In genomic region chr6:3139090-3139903, GRCh38 we compare ENCODE assay signal across 8 cellular contexts. TPM values are rescaled to one million over a fixed set of nuclear protein-coding genes. Genes with fewer than 3 reads are reported as not detected.
DNase-seq lines count a peak whose midpoint lies in the region; ATAC-seq and TF ChIP-seq lines count a peak whose summit lies in the region.

No MANE protein-coding gene starts in this region.

- H3K79me2 ChIP-seq in hepatocyte, result no peaks in the 10 kb centered on the region

- no peaks in the 10 kb centered on the region for H4K20me1 ChIP-seq in hepatocyte (ENCODE audit: insufficient read depth, poor library complexity, severe bottlenecking)

- H3K27ac ChIP-seq in hepatocyte (peak overlapping the region; percentile 67), tibial nerve (peak overlapping the region in 3 of 4 donors; percentile 10 to 53 (median 37))

- TF ChIP-seq CTCF in hepatocyte (IDR thresholded peaks at IDR 0.05; ENCODE audit: poor library complexity) (no peak), tibial nerve (IDR thresholded peaks at IDR 0.05) (no peak)

- H3K27me3 ChIP-seq in hepatocyte, result no peaks in the 10 kb centered on the region
- H3K27me3 ChIP-seq in tibial nerve, result no peaks in the 10 kb centered on the region

- no peaks in the 10 kb centered on the region for H3K9me2 ChIP-seq in hepatocyte (replicated peaks; ENCODE audit: insufficient read depth)

- H3K36me3 ChIP-seq in hepatocyte (replicated peaks; ENCODE audit: insufficient read depth, low read depth), result no peaks in the 10 kb centered on the region
- peaks cover 0 to 90% (median 5%) of the 10 kb centered on the region in 3 donors for H3K36me3 ChIP-seq in tibial nerve

- peak overlapping the region; percentile 38 for H3K4me2 ChIP-seq in hepatocyte

- no peak overlapping the region for H2AFZ ChIP-seq in hepatocyte

- WGBS in hepatocyte (ENCODE audit: low lambda C conversion rate, missing lambda C conversion rate), result 63% methylated on average over 14 of the region's 14 CpGs
- 62% methylated on average over 14 of the region's 14 CpGs for WGBS in tibial nerve, 2 donors

- H3K4me1 ChIP-seq in hepatocyte (ENCODE audit: insufficient read depth) (peaks cover 17% of the 10 kb centered on the region), tibial nerve (peaks cover 0 to 11% (median 7%) of the 10 kb centered on the region in 4 donors)

- TF ChIP-seq POLR2A in tibial nerve (IDR thresholded peaks at IDR 0.05), result no peak

- DNase-seq in CD1c-positive myeloid dendritic cell (ENCODE audit: extremely low spot score), result peak; percentile 88
- DNase-seq in Kasumi-1 (lab: John Stamatoyannopoulos, UW), result peak; percentile 95
- peak; percentile 77 for DNase-seq in SKM-1 treated with dmso at 0.1 percent for 144 hours (lab: John Stamatoyannopoulos, UW; ENCODE audit: unreplicated experiment)
- DNase-seq in hepatocyte (ENCODE audit: low spot score), result peak; percentile 82
- peak; percentile 45 to 60 for DNase-seq in tibial nerve (ENCODE audit: low spot score in 2 of 2)
- no peak for DNase-seq in NCI-H1930 (lab: John Stamatoyannopoulos, UW)

- H3K9me3 ChIP-seq in hepatocyte (ENCODE audit: low read depth), result no peaks in the 10 kb centered on the region
- no peaks in the 10 kb centered on the region for H3K9me3 ChIP-seq in tibial nerve

- ATAC-seq in GM21619 (IDR thresholded peaks at IDR 0.05; ENCODE audit: unreplicated experiment) (no peak), HG02885 (IDR thresholded peaks at IDR 0.05; ENCODE audit: poor library complexity, unreplicated experiment) (no peak)

- peak; percentile 12 to 54 for TF ChIP-seq EP300 in tibial nerve (IDR thresholded peaks at IDR 0.05)

- H3K4me3 ChIP-seq in hepatocyte (no peak overlapping the region), tibial nerve (no peak overlapping the region)

RNA-seq across cellular contexts. Expression of gene TUBB2A, which starts 18.0 kb away (rescaled TPM):
- 97.2 and 115 TPM in 2 replicates for total RNA-seq in hepatocyte
- 183 and 185 TPM in 2 replicates for polyA plus RNA-seq in hepatocyte
- 100 to 1,000 TPM in 1 of 4 donors, 10 to 100 TPM in 3; 37.5 to 100 (median 68.0) TPM for total RNA-seq in tibial nerve

RNA-seq across cellular contexts. Expression of gene BPHL, which starts 20.8 kb away (rescaled TPM):
- total RNA-seq in hepatocyte (42.4 and 52.0 TPM in 2 replicates), tibial nerve (10 to 100 TPM in 3 of 4 donors, 1 to 10 TPM in 1; 6.7 to 21.6 (median 12.6) TPM)
- 61.2 and 77.0 TPM in 2 replicates for polyA plus RNA-seq in hepatocyte

Comparison
In these comparisons a context has a peak if more than half of its experiments do, and no peak if none do; other contexts are left out.
1. DNase-seq: peak in CD1c-positive myeloid dendritic cell (single experiment), Kasumi-1 (2 of 2), SKM-1 treated with dmso at 0.1 percent for 144 hours (single experiment), hepatocyte (single experiment) and tibial nerve (2 of 2); none in NCI-H1930 (0 of 2).